Comparison of ENCODE assay signal across 1 cellular context in the genomic region with DNA sequence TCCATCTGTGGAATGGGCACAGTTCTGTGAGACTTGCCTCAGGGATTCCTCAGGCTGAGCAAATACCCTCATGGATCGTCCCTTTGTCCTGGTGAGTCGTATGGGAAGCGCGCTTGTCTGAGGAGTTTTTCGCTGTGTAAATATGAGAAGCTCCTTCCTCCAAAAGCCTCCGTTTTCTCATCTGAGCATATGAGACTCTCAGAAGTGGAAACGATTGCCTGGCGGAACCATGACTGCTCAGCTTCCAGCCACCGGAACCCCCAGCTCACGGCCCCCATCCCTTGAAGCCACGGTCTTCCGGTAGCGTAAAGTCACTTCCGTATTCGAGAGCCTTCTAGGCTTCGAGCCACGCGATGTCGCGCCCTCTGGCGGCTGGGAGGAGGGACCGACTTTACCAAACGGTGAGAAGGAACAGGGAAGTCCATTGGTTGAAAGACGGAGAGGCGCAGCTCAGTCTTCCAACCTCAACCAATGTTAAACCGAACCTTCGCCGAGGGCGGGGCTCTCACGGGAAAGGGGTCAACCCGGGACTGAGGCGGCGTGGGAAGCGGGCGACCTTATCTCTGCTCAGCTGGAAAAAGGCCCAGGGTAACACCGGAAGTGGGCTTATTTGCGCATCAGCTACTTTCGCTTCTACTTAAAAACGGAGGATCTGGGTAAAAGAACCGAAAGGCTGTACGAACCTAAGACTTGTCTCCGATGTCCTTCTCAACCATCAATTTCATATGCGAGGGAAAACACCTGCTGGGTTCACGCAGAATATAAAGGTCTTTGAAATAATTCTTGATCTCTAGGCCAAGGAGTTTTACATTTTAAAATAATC.
TF ChIP-seq lines count a peak whose summit lies in the region.

No MANE protein-coding gene starts in this region.

TF ChIP-seq in HepG2, 621 proteins besides CTCF, POLR2A, EP300 and RAD21 (continued from another document and continues in another):
- TF ChIP-seq, protein P1, sequence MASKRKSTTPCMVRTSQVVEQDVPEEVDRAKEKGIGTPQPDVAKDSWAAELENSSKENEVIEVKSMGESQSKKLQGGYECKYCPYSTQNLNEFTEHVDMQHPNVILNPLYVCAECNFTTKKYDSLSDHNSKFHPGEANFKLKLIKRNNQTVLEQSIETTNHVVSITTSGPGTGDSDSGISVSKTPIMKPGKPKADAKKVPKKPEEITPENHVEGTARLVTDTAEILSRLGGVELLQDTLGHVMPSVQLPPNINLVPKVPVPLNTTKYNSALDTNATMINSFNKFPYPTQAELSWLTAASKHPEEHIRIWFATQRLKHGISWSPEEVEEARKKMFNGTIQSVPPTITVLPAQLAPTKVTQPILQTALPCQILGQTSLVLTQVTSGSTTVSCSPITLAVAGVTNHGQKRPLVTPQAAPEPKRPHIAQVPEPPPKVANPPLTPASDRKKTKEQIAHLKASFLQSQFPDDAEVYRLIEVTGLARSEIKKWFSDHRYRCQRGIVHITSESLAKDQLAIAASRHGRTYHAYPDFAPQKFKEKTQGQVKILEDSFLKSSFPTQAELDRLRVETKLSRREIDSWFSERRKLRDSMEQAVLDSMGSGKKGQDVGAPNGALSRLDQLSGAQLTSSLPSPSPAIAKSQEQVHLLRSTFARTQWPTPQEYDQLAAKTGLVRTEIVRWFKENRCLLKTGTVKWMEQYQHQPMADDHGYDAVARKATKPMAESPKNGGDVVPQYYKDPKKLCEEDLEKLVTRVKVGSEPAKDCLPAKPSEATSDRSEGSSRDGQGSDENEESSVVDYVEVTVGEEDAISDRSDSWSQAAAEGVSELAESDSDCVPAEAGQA (IDR thresholded peaks at IDR 0.05; ENCODE audit: low read depth), result peak; percentile 62
- TF ChIP-seq, protein P1 (CRISPR knock-in tag; IDR thresholded peaks at IDR 0.05; ENCODE audit: borderline replicate concordance), result no peak; the same call in 1 of the 2 replicates
- TF ChIP-seq ZNF121 (CRISPR knock-in tag; IDR thresholded peaks at IDR 0.05) (no peak), HDAC2 (CRISPR knock-in tag; IDR thresholded peaks at IDR 0.05) (peak; percentile 90), FOXJ3 (CRISPR knock-in tag; IDR thresholded peaks at IDR 0.05; ENCODE audit: borderline replicate concordance) (peak; percentile 44; the same call in 1 of the 2 replicates), YY1 (IDR thresholded peaks at IDR 0.05; ENCODE audit: insufficient read depth, insufficient replicate concordance, low read depth, low read length) (peak; percentile 80), ZNF556 (CRISPR knock-in tag; IDR thresholded peaks at IDR 0.05; ENCODE audit: borderline replicate concordance) (peak; percentile 93; the same call in 1 of the 2 replicates), KLF16 (CRISPR knock-in tag; IDR thresholded peaks at IDR 0.05) (peak; percentile 27 to 73; a peak in 1 of 4 replicates), XRCC5 (optimal IDR thresholded peaks at IDR 0.05; ENCODE audit: low read length) (peak; percentile 99), ZMYM2 (CRISPR knock-in tag; IDR thresholded peaks at IDR 0.05) (no peak; the same call in 1 of the 2 replicates), CENPX (CRISPR knock-in tag; IDR thresholded peaks at IDR 0.05) (no peak), KLF12 (CRISPR knock-in tag; IDR thresholded peaks at IDR 0.05; ENCODE audit: borderline replicate concordance) (peak; percentile 47; the same call in 1 of the 2 replicates), ELF3 (CRISPR knock-in tag; IDR thresholded peaks at IDR 0.05) (peak; percentile 78; the same call in 1 of the 2 replicates), ZNF776 (CRISPR knock-in tag; IDR thresholded peaks at IDR 0.05) (no peak), MTF2 (CRISPR knock-in tag; IDR thresholded peaks at IDR 0.05; ENCODE audit: borderline replicate concordance) (no peak), ZNF720 (CRISPR knock-in tag; IDR thresholded peaks at IDR 0.05) (no peak), ZNF761 (CRISPR knock-in tag; conservative IDR thresholded peaks at IDR 0.05) (peak; percentile 79; the same call in 1 of the 2 replicates), FOXC1 (CRISPR knock-in tag; IDR thresholded peaks at IDR 0.05; ENCODE audit: borderline replicate concordance) (peak; percentile 97; the same call in 1 of the 2 replicates), PHF5A (CRISPR knock-in tag; IDR thresholded peaks at IDR 0.05; ENCODE audit: low read depth, unreplicated experiment) (peak; percentile 55), ARID2 (CRISPR knock-in tag; IDR thresholded peaks at IDR 0.05; ENCODE audit: borderline replicate concordance) (0 out of 2 replicates have a peak, but pooled peaks have one; percentile 69), ZNF24 (IDR thresholded peaks at IDR 0.05) (no peak), NFKBIZ (CRISPR knock-in tag; IDR thresholded peaks at IDR 0.05) (peak; percentile 68; the same call in 1 of the 2 replicates), ZNF12 (CRISPR knock-in tag; IDR thresholded peaks at IDR 0.05) (peak; percentile 36; the same call in 1 of the 2 replicates), HDAC1 (CRISPR knock-in tag; IDR thresholded peaks at IDR 0.05) (peak; percentile 92), CCDC6 (CRISPR knock-in tag; IDR thresholded peaks at IDR 0.05) (no peak), ISL2 (CRISPR knock-in tag; IDR thresholded peaks at IDR 0.05) (peak; percentile 65; the same call in 1 of the 2 replicates), ZNF256 (CRISPR knock-in tag; conservative IDR thresholded peaks at IDR 0.05) (no peak), SSRP1 (CRISPR knock-in tag; IDR thresholded peaks at IDR 0.05) (0 out of 2 replicates have a peak, but pooled peaks have one; percentile 25)
- TF ChIP-seq, protein P2, sequence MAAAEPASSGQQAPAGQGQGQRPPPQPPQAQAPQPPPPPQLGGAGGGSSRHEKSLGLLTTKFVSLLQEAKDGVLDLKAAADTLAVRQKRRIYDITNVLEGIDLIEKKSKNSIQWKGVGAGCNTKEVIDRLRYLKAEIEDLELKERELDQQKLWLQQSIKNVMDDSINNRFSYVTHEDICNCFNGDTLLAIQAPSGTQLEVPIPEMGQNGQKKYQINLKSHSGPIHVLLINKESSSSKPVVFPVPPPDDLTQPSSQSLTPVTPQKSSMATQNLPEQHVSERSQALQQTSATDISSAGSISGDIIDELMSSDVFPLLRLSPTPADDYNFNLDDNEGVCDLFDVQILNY (CRISPR knock-in tag; conservative IDR thresholded peaks at IDR 0.05), result no peak
- TF ChIP-seq, protein P3, sequence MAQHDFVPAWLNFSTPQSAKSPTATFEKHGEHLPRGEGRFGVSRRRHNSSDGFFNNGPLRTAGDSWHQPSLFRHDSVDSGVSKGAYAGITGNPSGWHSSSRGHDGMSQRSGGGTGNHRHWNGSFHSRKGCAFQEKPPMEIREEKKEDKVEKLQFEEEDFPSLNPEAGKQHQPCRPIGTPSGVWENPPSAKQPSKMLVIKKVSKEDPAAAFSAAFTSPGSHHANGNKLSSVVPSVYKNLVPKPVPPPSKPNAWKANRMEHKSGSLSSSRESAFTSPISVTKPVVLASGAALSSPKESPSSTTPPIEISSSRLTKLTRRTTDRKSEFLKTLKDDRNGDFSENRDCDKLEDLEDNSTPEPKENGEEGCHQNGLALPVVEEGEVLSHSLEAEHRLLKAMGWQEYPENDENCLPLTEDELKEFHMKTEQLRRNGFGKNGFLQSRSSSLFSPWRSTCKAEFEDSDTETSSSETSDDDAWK (CRISPR knock-in tag; IDR thresholded peaks at IDR 0.05), result no peak
- TF ChIP-seq, protein P4, sequence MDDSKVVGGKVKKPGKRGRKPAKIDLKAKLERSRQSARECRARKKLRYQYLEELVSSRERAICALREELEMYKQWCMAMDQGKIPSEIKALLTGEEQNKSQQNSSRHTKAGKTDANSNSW (CRISPR knock-in tag; IDR thresholded peaks at IDR 0.05; ENCODE audit: borderline replicate concordance), result no peak
- TF ChIP-seq, protein P5, sequence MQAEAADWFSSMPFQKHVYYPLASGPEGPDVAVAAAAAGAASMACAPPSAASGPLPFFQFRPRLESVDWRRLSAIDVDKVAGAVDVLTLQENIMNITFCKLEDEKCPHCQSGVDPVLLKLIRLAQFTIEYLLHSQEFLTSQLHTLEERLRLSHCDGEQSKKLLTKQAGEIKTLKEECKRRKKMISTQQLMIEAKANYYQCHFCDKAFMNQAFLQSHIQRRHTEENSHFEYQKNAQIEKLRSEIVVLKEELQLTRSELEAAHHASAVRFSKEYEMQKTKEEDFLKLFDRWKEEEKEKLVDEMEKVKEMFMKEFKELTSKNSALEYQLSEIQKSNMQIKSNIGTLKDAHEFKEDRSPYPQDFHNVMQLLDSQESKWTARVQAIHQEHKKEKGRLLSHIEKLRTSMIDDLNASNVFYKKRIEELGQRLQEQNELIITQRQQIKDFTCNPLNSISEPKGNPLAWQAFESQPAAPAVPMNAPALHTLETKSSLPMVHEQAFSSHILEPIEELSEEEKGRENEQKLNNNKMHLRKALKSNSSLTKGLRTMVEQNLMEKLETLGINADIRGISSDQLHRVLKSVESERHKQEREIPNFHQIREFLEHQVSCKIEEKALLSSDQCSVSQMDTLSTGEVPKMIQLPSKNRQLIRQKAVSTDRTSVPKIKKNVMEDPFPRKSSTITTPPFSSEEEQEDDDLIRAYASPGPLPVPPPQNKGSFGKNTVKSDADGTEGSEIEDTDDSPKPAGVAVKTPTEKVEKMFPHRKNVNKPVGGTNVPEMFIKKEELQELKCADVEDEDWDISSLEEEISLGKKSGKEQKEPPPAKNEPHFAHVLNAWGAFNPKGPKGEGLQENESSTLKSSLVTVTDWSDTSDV (CRISPR knock-in tag; IDR thresholded peaks at IDR 0.05), result no peak
- TF ChIP-seq, protein P6, sequence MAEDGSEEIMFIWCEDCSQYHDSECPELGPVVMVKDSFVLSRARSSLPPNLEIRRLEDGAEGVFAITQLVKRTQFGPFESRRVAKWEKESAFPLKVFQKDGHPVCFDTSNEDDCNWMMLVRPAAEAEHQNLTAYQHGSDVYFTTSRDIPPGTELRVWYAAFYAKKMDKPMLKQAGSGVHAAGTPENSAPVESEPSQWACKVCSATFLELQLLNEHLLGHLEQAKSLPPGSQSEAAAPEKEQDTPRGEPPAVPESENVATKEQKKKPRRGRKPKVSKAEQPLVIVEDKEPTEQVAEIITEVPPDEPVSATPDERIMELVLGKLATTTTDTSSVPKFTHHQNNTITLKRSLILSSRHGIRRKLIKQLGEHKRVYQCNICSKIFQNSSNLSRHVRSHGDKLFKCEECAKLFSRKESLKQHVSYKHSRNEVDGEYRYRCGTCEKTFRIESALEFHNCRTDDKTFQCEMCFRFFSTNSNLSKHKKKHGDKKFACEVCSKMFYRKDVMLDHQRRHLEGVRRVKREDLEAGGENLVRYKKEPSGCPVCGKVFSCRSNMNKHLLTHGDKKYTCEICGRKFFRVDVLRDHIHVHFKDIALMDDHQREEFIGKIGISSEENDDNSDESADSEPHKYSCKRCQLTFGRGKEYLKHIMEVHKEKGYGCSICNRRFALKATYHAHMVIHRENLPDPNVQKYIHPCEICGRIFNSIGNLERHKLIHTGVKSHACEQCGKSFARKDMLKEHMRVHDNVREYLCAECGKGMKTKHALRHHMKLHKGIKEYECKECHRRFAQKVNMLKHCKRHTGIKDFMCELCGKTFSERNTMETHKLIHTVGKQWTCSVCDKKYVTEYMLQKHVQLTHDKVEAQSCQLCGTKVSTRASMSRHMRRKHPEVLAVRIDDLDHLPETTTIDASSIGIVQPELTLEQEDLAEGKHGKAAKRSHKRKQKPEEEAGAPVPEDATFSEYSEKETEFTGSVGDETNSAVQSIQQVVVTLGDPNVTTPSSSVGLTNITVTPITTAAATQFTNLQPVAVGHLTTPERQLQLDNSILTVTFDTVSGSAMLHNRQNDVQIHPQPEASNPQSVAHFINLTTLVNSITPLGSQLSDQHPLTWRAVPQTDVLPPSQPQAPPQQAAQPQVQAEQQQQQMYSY (CRISPR knock-in tag; IDR thresholded peaks at IDR 0.05), result no peak
- TF ChIP-seq, protein P7, sequence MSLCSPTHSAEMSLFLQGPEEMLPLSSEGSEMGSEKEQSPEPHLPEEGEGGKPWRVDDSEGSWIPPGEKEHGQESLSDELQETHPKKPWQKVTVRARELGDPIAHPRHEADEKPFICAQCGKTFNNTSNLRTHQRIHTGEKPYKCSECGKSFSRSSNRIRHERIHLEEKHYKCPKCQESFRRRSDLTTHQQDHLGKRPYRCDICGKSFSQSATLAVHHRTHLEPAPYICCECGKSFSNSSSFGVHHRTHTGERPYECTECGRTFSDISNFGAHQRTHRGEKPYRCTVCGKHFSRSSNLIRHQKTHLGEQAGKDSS (CRISPR knock-in tag; IDR thresholded peaks at IDR 0.05; ENCODE audit: borderline replicate concordance, low read depth), result peak; percentile 90
- TF ChIP-seq, protein P8, sequence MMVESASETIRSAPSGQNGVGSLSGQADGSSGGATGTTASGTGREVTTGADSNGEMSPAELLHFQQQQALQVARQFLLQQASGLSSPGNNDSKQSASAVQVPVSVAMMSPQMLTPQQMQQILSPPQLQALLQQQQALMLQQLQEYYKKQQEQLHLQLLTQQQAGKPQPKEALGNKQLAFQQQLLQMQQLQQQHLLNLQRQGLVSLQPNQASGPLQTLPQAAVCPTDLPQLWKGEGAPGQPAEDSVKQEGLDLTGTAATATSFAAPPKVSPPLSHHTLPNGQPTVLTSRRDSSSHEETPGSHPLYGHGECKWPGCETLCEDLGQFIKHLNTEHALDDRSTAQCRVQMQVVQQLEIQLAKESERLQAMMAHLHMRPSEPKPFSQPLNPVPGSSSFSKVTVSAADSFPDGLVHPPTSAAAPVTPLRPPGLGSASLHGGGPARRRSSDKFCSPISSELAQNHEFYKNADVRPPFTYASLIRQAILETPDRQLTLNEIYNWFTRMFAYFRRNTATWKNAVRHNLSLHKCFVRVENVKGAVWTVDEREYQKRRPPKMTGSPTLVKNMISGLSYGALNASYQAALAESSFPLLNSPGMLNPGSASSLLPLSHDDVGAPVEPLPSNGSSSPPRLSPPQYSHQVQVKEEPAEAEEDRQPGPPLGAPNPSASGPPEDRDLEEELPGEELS (CRISPR knock-in tag; IDR thresholded peaks at IDR 0.05), result 0 out of 2 replicates have a peak, but pooled peaks have one; percentile 39
- TF ChIP-seq, protein P9, sequence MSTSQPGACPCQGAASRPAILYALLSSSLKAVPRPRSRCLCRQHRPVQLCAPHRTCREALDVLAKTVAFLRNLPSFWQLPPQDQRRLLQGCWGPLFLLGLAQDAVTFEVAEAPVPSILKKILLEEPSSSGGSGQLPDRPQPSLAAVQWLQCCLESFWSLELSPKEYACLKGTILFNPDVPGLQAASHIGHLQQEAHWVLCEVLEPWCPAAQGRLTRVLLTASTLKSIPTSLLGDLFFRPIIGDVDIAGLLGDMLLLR (CRISPR knock-in tag; IDR thresholded peaks at IDR 0.05), result no peak
